ENCODE assay signal across 13 cellular contexts in genomic region chr4:2062808-2063524, GRCh38. TPM values are rescaled to one million over a fixed set of nuclear protein-coding genes. Genes with fewer than 3 reads are reported as not detected.
"Had no signal": no experiment of that assay in that cellular context is flagged by ENCODE, and none has a peak within 500 bp of the region (broad histone marks: within the 10 kb centered on the region; RNA-seq: fewer than 3 reads in every experiment).

No MANE protein-coding gene starts in this region.

- H3K36me3 ChIP-seq: tibial artery, vagina had no signal

- H3K9me3 ChIP-seq: tibial artery, vagina had no signal

- H3K27ac ChIP-seq: tibial artery, vagina, WERI-Rb-1 had no signal

- H3K4me3 ChIP-seq: tibial artery, vagina had no signal

- ATAC-seq: left colon; naive thymus-derived CD4-positive, alpha-beta T cell; stimulated activated naive B cell treated with anti-CD40 and anti-IgM and Interleukin-4, amounts not matched to agents 10 μg/mL and 1 μg/mL and 100 μg/mL, for 72 hours had no signal

- DNase-seq: activated CD4-positive, alpha-beta memory T cell treated with anti-CD3 and anti-CD28 coated beads, Interleukin-2, amount 10 ng/mL, durations not matched to agents 7 days and 5 days; activated T-cell treated with anti-CD3 and anti-CD28 coated beads, Interleukin-2, amount 50 U/mL, for 24 hours; effector memory CD4-positive, alpha-beta T cell; foreskin fibroblast; immature natural killer cell; left colon; naive thymus-derived CD4-positive, alpha-beta T cell; retina; stimulated activated CD4-positive, alpha-beta T cell treated with anti-CD3 and anti-CD28 coated beads, Interleukin-2, amount 100 ng/mL, for 48 hours; stimulated activated naive B cell treated with anti-CD40 and anti-IgM and Interleukin-4, amounts not matched to agents 10 μg/mL and 1 μg/mL and 100 μg/mL, for 72 hours; tibial artery; WERI-Rb-1 had no signal

RNA-seq across cellular contexts. Expression of gene NAT8L, which starts 3.8 kb away (rescaled TPM):
- polyA plus RNA-seq: immature natural killer cell; naive thymus-derived CD4-positive, alpha-beta T cell had no signal
